ENCODE assay signal across 1 cellular context in the genomic region with DNA sequence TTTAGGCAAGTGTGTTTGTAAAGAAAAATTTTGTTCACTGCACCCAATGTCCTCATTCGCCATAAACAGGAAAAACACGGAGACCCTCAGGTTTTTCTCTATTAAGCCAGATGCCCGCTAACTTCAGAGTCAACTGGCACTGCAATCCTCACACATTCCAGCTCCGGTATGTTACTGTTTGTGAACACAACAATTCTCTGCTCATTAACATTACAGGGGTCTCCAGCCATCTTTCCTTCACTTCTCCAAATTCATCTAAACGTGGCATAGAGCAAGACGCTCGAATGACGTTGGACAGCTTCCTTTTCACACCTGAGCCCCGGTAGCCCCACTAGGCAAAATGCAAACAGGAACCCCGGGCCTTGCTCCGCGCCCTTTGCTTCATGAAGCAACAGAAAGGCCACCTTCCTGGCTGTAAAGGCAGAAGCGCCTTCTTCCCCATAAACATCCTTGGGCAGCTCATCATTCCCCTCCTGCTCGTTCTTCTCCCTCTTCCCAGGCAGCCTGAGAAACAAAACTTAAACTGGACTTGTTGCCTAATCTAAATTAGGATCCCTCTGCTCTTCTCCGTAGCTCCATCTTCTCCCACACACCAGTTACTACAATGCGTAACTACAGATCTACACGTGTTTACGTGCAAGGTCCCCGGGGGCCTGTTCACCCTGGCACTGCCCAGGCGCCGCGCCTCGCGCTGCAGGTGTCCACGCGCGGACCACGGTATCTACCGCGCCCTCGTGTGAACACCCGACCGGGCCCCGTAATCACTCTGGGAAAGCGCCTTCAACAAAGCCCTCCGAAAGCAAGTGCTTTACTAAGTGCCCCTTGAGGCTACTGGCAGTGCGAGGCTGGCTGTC.
TF ChIP-seq lines count a peak whose summit lies in the region.

No MANE protein-coding gene starts in this region.

TF ChIP-seq in HEK293, 187 proteins besides CTCF, POLR2A, EP300 and RAD21 (continued from another document and continues in another):
- TF ChIP-seq, protein P1, sequence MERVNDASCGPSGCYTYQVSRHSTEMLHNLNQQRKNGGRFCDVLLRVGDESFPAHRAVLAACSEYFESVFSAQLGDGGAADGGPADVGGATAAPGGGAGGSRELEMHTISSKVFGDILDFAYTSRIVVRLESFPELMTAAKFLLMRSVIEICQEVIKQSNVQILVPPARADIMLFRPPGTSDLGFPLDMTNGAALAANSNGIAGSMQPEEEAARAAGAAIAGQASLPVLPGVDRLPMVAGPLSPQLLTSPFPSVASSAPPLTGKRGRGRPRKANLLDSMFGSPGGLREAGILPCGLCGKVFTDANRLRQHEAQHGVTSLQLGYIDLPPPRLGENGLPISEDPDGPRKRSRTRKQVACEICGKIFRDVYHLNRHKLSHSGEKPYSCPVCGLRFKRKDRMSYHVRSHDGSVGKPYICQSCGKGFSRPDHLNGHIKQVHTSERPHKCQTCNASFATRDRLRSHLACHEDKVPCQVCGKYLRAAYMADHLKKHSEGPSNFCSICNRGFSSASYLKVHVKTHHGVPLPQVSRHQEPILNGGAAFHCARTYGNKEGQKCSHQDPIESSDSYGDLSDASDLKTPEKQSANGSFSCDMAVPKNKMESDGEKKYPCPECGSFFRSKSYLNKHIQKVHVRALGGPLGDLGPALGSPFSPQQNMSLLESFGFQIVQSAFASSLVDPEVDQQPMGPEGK (tag by site-specific recombination; IDR thresholded peaks at IDR 0.05) = peak; percentile 71
- TF ChIP-seq ZNF114 (tag by site-specific recombination; IDR thresholded peaks at IDR 0.05) (no peak), ZNF19 (tag by site-specific recombination; IDR thresholded peaks at IDR 0.05; ENCODE audit: low read depth) (no peak), GFI1B (tag by site-specific recombination; IDR thresholded peaks at IDR 0.05) (no peak), KLF16 (tag by site-specific recombination; IDR thresholded peaks at IDR 0.05) (peak; percentile 42), ZBTB20 (tag by site-specific recombination; IDR thresholded peaks at IDR 0.05) (peak; percentile 76), ZNF341 (tag by site-specific recombination; IDR thresholded peaks at IDR 0.05; ENCODE audit: low read depth) (peak; percentile 22; the same call in 1 of the 2 replicates), BCL11B (tag by site-specific recombination; IDR thresholded peaks at IDR 0.05; ENCODE audit: low read depth) (no peak; the same call in 1 of the 2 replicates), ZNF701 (tag by site-specific recombination; IDR thresholded peaks at IDR 0.05) (no peak), ZNF202 (tag by site-specific recombination; IDR thresholded peaks at IDR 0.05; ENCODE audit: borderline replicate concordance) (no peak), ZNF747 (tag by site-specific recombination; IDR thresholded peaks at IDR 0.05) (no peak), EGR2 (tag by site-specific recombination; IDR thresholded peaks at IDR 0.05; ENCODE audit: low read depth) (no peak), ZNF175 (tag by site-specific recombination; IDR thresholded peaks at IDR 0.05) (no peak), SCRT2 (tag by site-specific recombination; IDR thresholded peaks at IDR 0.05) (peak; percentile 99), ZNF707 (tag by site-specific recombination; IDR thresholded peaks at IDR 0.05) (no peak), KLF1 (tag by site-specific recombination; IDR thresholded peaks at IDR 0.05) (peak; percentile 42; the same call in 1 of the 2 replicates), YY2 (tag by site-specific recombination; IDR thresholded peaks at IDR 0.05) (no peak), ZFP3 (tag by site-specific recombination; IDR thresholded peaks at IDR 0.05; ENCODE audit: low read depth) (no peak), ZNF664 (tag by site-specific recombination; IDR thresholded peaks at IDR 0.05) (no peak), ZBTB7A (tag by site-specific recombination; IDR thresholded peaks at IDR 0.05; ENCODE audit: low read depth) (no peak; the same call in 1 of the 2 replicates), ZNF658 (tag by site-specific recombination; IDR thresholded peaks at IDR 0.05) (no peak), ZNF366 (tag by site-specific recombination; conservative IDR thresholded peaks at IDR 0.05) (peak; percentile 68), ZNF549 (tag by site-specific recombination; IDR thresholded peaks at IDR 0.05) (no peak), ZNF155 (tag by site-specific recombination; IDR thresholded peaks at IDR 0.05) (no peak), ZNF624 (tag by site-specific recombination; IDR thresholded peaks at IDR 0.05) (no peak), ZNF214 (tag by site-specific recombination; IDR thresholded peaks at IDR 0.05; ENCODE audit: borderline replicate concordance) (no peak), ZBTB8A (tag by site-specific recombination; IDR thresholded peaks at IDR 0.05) (no peak), SP2 (tag by site-specific recombination; IDR thresholded peaks at IDR 0.05) (no peak), ZNF133 (tag by site-specific recombination; IDR thresholded peaks at IDR 0.05) (no peak), ZNF223 (tag by site-specific recombination; IDR thresholded peaks at IDR 0.05) (no peak), ZNF626 (tag by site-specific recombination; IDR thresholded peaks at IDR 0.05) (no peak)
- TF ChIP-seq, protein P2, sequence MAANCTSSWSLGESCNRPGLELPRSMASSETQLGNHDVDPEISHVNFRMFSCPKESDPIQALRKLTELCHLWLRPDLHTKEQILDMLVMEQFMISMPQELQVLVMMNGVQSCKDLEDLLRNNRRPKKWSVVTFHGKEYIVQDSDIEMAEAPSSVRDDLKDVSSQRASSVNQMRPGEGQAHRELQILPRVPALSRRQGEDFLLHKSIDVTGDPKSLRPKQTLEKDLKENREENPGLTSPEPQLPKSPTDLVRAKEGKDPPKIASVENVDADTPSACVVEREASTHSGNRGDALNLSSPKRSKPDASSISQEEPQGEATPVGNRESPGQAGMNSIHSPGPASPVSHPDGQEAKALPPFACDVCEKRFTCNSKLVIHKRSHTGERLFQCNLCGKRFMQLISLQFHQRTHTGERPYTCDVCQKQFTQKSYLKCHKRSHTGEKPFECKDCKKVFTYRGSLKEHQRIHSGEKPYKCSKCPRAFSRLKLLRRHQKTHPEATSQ (tag by site-specific recombination; IDR thresholded peaks at IDR 0.05) = no peak
- TF ChIP-seq, protein P3, sequence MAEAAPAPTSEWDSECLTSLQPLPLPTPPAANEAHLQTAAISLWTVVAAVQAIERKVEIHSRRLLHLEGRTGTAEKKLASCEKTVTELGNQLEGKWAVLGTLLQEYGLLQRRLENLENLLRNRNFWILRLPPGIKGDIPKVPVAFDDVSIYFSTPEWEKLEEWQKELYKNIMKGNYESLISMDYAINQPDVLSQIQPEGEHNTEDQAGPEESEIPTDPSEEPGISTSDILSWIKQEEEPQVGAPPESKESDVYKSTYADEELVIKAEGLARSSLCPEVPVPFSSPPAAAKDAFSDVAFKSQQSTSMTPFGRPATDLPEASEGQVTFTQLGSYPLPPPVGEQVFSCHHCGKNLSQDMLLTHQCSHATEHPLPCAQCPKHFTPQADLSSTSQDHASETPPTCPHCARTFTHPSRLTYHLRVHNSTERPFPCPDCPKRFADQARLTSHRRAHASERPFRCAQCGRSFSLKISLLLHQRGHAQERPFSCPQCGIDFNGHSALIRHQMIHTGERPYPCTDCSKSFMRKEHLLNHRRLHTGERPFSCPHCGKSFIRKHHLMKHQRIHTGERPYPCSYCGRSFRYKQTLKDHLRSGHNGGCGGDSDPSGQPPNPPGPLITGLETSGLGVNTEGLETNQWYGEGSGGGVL (tag by site-specific recombination; IDR thresholded peaks at IDR 0.05) = no peak; the same call in 1 of the 2 replicates
- TF ChIP-seq, protein P4, sequence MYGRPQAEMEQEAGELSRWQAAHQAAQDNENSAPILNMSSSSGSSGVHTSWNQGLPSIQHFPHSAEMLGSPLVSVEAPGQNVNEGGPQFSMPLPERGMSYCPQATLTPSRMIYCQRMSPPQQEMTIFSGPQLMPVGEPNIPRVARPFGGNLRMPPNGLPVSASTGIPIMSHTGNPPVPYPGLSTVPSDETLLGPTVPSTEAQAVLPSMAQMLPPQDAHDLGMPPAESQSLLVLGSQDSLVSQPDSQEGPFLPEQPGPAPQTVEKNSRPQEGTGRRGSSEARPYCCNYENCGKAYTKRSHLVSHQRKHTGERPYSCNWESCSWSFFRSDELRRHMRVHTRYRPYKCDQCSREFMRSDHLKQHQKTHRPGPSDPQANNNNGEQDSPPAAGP (tag by site-specific recombination; IDR thresholded peaks at IDR 0.05) = no peak
- TF ChIP-seq, protein P5, sequence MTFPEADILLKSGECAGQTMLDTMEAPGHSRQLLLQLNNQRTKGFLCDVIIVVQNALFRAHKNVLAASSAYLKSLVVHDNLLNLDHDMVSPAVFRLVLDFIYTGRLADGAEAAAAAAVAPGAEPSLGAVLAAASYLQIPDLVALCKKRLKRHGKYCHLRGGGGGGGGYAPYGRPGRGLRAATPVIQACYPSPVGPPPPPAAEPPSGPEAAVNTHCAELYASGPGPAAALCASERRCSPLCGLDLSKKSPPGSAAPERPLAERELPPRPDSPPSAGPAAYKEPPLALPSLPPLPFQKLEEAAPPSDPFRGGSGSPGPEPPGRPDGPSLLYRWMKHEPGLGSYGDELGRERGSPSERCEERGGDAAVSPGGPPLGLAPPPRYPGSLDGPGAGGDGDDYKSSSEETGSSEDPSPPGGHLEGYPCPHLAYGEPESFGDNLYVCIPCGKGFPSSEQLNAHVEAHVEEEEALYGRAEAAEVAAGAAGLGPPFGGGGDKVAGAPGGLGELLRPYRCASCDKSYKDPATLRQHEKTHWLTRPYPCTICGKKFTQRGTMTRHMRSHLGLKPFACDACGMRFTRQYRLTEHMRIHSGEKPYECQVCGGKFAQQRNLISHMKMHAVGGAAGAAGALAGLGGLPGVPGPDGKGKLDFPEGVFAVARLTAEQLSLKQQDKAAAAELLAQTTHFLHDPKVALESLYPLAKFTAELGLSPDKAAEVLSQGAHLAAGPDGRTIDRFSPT (tag by site-specific recombination; IDR thresholded peaks at IDR 0.05) = peak; percentile 99
- TF ChIP-seq, protein P6, sequence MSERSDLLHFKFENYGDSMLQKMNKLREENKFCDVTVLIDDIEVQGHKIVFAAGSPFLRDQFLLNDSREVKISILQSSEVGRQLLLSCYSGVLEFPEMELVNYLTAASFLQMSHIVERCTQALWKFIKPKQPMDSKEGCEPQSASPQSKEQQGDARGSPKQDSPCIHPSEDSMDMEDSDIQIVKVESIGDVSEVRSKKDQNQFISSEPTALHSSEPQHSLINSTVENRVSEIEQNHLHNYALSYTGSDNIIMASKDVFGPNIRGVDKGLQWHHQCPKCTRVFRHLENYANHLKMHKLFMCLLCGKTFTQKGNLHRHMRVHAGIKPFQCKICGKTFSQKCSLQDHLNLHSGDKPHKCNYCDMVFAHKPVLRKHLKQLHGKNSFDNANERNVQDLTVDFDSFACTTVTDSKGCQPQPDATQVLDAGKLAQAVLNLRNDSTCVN (tag by site-specific recombination; optimal IDR thresholded peaks at IDR 0.05) = peak; percentile 97
- TF ChIP-seq, protein P7, sequence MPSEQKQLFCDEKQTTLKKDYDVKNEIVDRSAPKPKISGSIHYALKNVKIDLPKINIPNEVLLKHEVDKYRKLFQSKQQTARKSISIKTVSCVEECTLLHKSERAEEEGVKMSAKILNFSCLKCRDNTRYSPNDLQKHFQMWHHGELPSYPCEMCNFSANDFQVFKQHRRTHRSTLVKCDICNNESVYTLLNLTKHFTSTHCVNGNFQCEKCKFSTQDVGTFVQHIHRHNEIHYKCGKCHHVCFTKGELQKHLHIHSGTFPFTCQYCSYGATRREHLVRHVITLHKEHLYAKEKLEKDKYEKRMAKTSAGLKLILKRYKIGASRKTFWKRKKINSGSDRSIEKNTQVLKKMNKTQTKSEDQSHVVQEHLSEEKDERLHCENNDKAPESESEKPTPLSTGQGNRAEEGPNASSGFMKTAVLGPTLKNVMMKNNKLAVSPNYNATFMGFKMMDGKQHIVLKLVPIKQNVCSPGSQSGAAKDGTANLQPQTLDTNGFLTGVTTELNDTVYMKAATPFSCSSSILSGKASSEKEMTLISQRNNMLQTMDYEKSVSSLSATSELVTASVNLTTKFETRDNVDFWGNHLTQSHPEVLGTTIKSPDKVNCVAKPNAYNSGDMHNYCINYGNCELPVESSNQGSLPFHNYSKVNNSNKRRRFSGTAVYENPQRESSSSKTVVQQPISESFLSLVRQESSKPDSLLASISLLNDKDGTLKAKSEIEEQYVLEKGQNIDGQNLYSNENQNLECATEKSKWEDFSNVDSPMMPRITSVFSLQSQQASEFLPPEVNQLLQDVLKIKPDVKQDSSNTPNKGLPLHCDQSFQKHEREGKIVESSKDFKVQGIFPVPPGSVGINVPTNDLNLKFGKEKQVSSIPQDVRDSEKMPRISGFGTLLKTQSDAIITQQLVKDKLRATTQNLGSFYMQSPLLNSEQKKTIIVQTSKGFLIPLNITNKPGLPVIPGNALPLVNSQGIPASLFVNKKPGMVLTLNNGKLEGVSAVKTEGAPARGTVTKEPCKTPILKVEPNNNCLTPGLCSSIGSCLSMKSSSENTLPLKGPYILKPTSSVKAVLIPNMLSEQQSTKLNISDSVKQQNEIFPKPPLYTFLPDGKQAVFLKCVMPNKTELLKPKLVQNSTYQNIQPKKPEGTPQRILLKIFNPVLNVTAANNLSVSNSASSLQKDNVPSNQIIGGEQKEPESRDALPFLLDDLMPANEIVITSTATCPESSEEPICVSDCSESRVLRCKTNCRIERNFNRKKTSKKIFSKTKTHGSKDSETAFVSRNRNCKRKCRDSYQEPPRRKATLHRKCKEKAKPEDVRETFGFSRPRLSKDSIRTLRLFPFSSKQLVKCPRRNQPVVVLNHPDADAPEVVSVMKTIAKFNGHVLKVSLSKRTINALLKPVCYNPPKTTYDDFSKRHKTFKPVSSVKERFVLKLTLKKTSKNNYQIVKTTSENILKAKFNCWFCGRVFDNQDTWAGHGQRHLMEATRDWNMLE (tag by site-specific recombination; conservative IDR thresholded peaks at IDR 0.05; ENCODE audit: low read depth) = no peak
- TF ChIP-seq, protein P8, sequence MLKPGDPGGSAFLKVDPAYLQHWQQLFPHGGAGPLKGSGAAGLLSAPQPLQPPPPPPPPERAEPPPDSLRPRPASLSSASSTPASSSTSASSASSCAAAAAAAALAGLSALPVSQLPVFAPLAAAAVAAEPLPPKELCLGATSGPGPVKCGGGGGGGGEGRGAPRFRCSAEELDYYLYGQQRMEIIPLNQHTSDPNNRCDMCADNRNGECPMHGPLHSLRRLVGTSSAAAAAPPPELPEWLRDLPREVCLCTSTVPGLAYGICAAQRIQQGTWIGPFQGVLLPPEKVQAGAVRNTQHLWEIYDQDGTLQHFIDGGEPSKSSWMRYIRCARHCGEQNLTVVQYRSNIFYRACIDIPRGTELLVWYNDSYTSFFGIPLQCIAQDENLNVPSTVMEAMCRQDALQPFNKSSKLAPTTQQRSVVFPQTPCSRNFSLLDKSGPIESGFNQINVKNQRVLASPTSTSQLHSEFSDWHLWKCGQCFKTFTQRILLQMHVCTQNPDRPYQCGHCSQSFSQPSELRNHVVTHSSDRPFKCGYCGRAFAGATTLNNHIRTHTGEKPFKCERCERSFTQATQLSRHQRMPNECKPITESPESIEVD (tag by site-specific recombination; IDR thresholded peaks at IDR 0.05) = no peak
- TF ChIP-seq, protein P9, sequence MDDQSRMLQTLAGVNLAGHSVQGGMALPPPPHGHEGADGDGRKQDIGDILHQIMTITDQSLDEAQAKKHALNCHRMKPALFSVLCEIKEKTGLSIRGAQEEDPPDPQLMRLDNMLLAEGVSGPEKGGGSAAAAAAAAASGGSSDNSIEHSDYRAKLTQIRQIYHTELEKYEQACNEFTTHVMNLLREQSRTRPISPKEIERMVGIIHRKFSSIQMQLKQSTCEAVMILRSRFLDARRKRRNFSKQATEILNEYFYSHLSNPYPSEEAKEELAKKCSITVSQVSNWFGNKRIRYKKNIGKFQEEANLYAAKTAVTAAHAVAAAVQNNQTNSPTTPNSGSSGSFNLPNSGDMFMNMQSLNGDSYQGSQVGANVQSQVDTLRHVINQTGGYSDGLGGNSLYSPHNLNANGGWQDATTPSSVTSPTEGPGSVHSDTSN (CRISPR knock-in tag; IDR thresholded peaks at IDR 0.05) = no peak
